20 cellular contexts compared by ENCODE assay signal in genomic region chr20:51713213-51713598, GRCh38.
"Had no signal": no experiment of that assay in that cellular context is flagged by ENCODE, and none has a peak within 500 bp of the region (broad histone marks: within the 10 kb centered on the region; RNA-seq: fewer than 3 reads in every experiment).

No MANE protein-coding gene starts in this region.

- H3K4me3 Mint-ChIP-seq: activated CD4-positive, alpha-beta memory T cell treated with anti-CD3 and anti-CD28 coated beads, Interleukin-2, amount 10 ng/mL, durations not matched to agents 7 days and 5 days; activated CD4-positive, alpha-beta T cell treated with anti-CD3 and anti-CD28 coated beads for 36 hours; activated naive CD4-positive, alpha-beta T cell treated with anti-CD3 and anti-CD28 coated beads, Interleukin-2, amount 10 ng/mL, durations not matched to agents 7 days and 5 days; activated naive CD8-positive, alpha-beta T cell treated with anti-CD3 and anti-CD28 coated beads for 36 hours; activated T-cell treated with anti-CD3 and anti-CD28 coated beads, Interleukin-2, amount 50 U/mL, for 72 hours; T-helper 17 cell had no signal

- H3K4me1 ChIP-seq: breast epithelium had no signal

- H3K27ac ChIP-seq: breast epithelium had no signal

- H3K27me3 ChIP-seq: breast epithelium had no signal

- H3K36me3 Mint-ChIP-seq: activated naive CD4-positive, alpha-beta T cell treated with anti-CD3 and anti-CD28 coated beads, Interleukin-2, amount 10 ng/mL, durations not matched to agents 7 days and 5 days; activated naive CD8-positive, alpha-beta T cell treated with anti-CD3 and anti-CD28 coated beads for 36 hours had no signal

- H3K4me1 Mint-ChIP-seq: activated naive CD4-positive, alpha-beta T cell treated with anti-CD3 and anti-CD28 coated beads, Interleukin-2, amount 10 ng/mL, durations not matched to agents 7 days and 5 days had no signal

- H3K9me3 ChIP-seq: breast epithelium had no signal

- ATAC-seq: activated CD4-positive, alpha-beta T cell treated with anti-CD3 and anti-CD28 coated beads for 36 hours; activated T-cell treated with anti-CD3 and anti-CD28 coated beads, Interleukin-2, amount 50 U/mL, for 72 hours; T-helper 17 cell had no signal

- H3K4me3 ChIP-seq: breast epithelium, K562 had no signal

- H3K27ac Mint-ChIP-seq: activated CD4-positive, alpha-beta memory T cell treated with anti-CD3 and anti-CD28 coated beads, Interleukin-2, amount 10 ng/mL, durations not matched to agents 7 days and 5 days; activated CD4-positive, alpha-beta T cell treated with anti-CD3 and anti-CD28 coated beads for 36 hours; activated naive CD4-positive, alpha-beta T cell treated with anti-CD3 and anti-CD28 coated beads, Interleukin-2, amount 10 ng/mL, durations not matched to agents 7 days and 5 days; activated naive CD8-positive, alpha-beta T cell treated with anti-CD3 and anti-CD28 coated beads for 36 hours; activated T-cell treated with anti-CD3 and anti-CD28 coated beads, Interleukin-2, amount 50 U/mL, for 72 hours; activated T-helper 2 cell treated with anti-CD3 and anti-CD28 coated beads, Interferon-gamma antibody, Interleukin-2, Interleukin-4, amounts not matched to agents 10 μg/mL and 5 μg/mL and 100 μg/mL, durations not matched to agents 14 hours and 24 hours and 36 hours; T-helper 17 cell had no signal

- H3K36me3 ChIP-seq: breast epithelium had no signal

- H3K9me3 Mint-ChIP-seq: activated CD4-positive, alpha-beta memory T cell treated with anti-CD3 and anti-CD28 coated beads, Interleukin-2, amount 10 ng/mL, durations not matched to agents 7 days and 5 days; activated naive CD4-positive, alpha-beta T cell treated with anti-CD3 and anti-CD28 coated beads, Interleukin-2, amount 10 ng/mL, durations not matched to agents 7 days and 5 days; activated naive CD8-positive, alpha-beta T cell treated with anti-CD3 and anti-CD28 coated beads for 36 hours; activated T-cell treated with anti-CD3 and anti-CD28 coated beads, Interleukin-2, amount 50 U/mL, for 72 hours; activated T-helper 2 cell treated with anti-CD3 and anti-CD28 coated beads, Interferon-gamma antibody, Interleukin-2, Interleukin-4, amounts not matched to agents 10 μg/mL and 5 μg/mL and 100 μg/mL, durations not matched to agents 14 hours and 24 hours and 36 hours had no signal

- DNase-seq: activated CD4-positive, alpha-beta memory T cell treated with anti-CD3 and anti-CD28 coated beads, Interleukin-2, amount 10 ng/mL, durations not matched to agents 7 days and 5 days; activated CD4-positive, alpha-beta T cell treated with anti-CD3 and anti-CD28 coated beads for 36 hours; activated CD4-positive, alpha-beta T cell treated with anti-CD3 and anti-CD28 coated beads, Interleukin-2, amount 50 U/mL, for 1 hour; activated gamma-delta T cell treated with Interleukin-2 at 50 U/mL for 16 hours; activated naive CD4-positive, alpha-beta T cell treated with anti-CD3 and anti-CD28 coated beads, Interleukin-2, amount 10 ng/mL, durations not matched to agents 7 days and 5 days; activated naive CD8-positive, alpha-beta T cell treated with anti-CD3 and anti-CD28 coated beads for 36 hours; activated T-cell treated with anti-CD3 and anti-CD28 coated beads, Interleukin-2, amount 50 U/mL, for 72 hours; Karpas-422; MM.1S; NCI-H1105 treated with DMSO at 0.1 percent for 48 hours; NCI-H1436 treated with DMSO at 0.1 percent for 48 hours; NCI-H187; NCI-H2081 treated with DMSO at 0.1 percent for 48 hours; NCI-H446; SIG-M5; T-helper 17 cell; T1000 had no signal
